ENCODE assay signal across 3 cellular contexts in the genomic region with DNA sequence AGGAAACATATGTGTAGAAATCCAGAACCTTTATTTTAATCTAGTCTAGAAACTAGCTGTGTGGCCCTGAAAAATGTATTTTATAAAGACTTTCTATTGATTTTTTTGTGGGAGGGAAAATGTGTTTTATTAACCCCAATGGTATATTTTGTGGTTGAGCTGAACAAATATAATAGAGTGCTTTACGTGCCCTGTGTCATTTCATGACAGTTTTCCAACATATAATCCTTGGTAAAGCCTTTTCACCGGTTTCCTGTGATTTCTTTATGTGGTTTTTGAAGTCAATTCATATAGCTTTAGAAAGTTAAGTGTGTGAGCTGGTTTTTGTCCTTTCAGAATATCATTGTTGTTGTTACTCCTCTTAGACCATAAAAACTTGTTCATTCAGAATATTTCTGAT.
"Had no signal": no experiment of that assay in that cellular context is flagged by ENCODE, and none has a peak within 500 bp of the region (broad histone marks: within the 10 kb centered on the region; RNA-seq: fewer than 3 reads in every experiment).

No MANE protein-coding gene starts in this region.

- ATAC-seq: GM12878 had no signal

- DNase-seq: GDM1, GF-D8 had no signal

- H3K4me3 ChIP-seq: GM12878 had no signal
